1 cellular context compared by ENCODE assay signal in the genomic region with DNA sequence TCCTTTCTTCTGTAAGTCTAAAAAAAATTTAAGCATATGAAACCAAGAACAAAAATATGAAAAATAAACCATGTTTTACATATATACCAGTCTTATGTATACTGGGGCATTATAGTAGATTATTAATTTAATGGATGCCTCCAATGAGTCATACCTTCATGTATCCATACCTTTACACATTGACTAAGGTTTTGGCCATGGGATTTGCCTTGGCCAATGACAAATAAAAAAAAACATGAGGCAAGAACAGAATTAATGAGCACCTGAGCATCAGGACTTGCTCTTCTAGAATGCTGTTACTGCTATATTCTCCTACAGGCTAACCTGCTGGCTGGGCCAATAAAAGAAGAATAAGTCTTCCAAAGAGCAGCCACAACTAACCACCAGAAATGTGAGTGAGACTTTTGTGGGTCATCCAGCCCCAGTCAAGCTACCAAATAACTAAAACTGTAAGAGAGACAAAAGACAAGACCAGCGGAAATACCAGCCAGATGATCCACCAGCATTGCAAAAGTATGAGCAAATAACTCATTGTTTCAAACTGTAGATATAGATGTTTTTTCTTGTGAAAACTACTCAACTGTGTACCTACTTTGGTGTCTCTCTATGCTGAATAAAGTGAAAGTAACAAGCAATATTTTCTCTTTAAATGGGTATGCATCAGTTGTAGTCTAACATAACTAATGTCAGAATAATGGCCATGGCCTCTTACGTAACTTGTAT.
TF ChIP-seq lines count a peak whose summit lies in the region.

No MANE protein-coding gene starts in this region.

TF ChIP-seq in GM23338, 12 proteins besides CTCF, POLR2A, EP300 and RAD21 (continued from another document):
- TF ChIP-seq, protein P1, sequence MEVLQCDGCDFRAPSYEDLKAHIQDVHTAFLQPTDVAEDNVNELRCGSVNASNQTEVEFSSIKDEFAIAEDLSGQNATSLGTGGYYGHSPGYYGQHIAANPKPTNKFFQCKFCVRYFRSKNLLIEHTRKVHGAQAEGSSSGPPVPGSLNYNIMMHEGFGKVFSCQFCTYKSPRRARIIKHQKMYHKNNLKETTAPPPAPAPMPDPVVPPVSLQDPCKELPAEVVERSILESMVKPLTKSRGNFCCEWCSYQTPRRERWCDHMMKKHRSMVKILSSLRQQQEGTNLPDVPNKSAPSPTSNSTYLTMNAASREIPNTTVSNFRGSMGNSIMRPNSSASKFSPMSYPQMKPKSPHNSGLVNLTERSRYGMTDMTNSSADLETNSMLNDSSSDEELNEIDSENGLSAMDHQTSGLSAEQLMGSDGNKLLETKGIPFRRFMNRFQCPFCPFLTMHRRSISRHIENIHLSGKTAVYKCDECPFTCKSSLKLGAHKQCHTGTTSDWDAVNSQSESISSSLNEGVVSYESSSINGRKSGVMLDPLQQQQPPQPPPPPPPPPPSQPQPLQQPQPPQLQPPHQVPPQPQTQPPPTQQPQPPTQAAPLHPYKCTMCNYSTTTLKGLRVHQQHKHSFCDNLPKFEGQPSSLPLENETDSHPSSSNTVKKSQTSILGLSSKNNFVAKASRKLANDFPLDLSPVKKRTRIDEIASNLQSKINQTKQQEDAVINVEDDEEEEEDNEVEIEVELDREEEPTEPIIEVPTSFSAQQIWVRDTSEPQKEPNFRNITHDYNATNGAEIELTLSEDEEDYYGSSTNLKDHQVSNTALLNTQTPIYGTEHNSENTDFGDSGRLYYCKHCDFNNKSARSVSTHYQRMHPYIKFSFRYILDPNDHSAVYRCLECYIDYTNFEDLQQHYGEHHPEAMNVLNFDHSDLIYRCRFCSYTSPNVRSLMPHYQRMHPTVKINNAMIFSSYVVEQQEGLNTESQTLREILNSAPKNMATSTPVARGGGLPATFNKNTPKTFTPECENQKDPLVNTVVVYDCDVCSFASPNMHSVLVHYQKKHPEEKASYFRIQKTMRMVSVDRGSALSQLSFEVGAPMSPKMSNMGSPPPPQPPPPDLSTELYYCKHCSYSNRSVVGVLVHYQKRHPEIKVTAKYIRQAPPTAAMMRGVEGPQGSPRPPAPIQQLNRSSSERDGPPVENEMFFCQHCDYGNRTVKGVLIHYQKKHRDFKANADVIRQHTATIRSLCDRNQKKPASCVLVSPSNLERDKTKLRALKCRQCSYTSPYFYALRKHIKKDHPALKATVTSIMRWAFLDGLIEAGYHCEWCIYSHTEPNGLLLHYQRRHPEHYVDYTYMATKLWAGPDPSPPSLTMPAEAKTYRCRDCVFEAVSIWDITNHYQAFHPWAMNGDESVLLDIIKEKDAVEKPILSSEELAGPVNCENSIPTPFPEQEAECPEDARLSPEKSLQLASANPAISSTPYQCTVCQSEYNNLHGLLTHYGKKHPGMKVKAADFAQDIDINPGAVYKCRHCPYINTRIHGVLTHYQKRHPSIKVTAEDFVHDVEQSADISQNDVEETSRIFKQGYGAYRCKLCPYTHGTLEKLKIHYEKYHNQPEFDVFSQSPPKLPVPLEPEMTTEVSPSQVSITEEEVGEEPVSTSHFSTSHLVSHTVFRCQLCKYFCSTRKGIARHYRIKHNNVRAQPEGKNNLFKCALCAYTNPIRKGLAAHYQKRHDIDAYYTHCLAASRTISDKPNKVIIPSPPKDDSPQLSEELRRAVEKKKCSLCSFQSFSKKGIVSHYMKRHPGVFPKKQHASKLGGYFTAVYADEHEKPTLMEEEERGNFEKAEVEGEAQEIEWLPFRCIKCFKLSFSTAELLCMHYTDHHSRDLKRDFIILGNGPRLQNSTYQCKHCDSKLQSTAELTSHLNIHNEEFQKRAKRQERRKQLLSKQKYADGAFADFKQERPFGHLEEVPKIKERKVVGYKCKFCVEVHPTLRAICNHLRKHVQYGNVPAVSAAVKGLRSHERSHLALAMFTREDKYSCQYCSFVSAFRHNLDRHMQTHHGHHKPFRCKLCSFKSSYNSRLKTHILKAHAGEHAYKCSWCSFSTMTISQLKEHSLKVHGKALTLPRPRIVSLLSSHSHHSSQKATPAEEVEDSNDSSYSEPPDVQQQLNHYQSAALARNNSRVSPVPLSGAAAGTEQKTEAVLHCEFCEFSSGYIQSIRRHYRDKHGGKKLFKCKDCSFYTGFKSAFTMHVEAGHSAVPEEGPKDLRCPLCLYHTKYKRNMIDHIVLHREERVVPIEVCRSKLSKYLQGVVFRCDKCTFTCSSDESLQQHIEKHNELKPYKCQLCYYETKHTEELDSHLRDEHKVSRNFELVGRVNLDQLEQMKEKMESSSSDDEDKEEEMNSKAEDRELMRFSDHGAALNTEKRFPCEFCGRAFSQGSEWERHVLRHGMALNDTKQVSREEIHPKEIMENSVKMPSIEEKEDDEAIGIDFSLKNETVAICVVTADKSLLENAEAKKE (CRISPR knock-in tag; IDR thresholded peaks at IDR 0.05), result no peak
- TF ChIP-seq JUNB (IDR thresholded peaks at IDR 0.05; ENCODE audit: unreplicated experiment) (no peak), ZNF331 (CRISPR knock-in tag; IDR thresholded peaks at IDR 0.05; ENCODE audit: low read depth) (no peak), EZH2phosphoT487 (IDR thresholded peaks at IDR 0.05; ENCODE audit: unreplicated experiment) (no peak), POLR2AphosphoS5 (IDR thresholded peaks at IDR 0.05; ENCODE audit: low read depth) (no peak), EZH2 (IDR thresholded peaks at IDR 0.05; ENCODE audit: low read depth, unreplicated experiment) (no peak), CREB1 (CRISPR knock-in tag; IDR thresholded peaks at IDR 0.05; ENCODE audit: low read depth) (no peak), ZNF114 (CRISPR knock-in tag; IDR thresholded peaks at IDR 0.05) (no peak), STAT1 (IDR thresholded peaks at IDR 0.05; ENCODE audit: unreplicated experiment) (no peak), NANOG (IDR thresholded peaks at IDR 0.05; ENCODE audit: borderline replicate concordance) (no peak)
- TF ChIP-seq, protein P2, sequence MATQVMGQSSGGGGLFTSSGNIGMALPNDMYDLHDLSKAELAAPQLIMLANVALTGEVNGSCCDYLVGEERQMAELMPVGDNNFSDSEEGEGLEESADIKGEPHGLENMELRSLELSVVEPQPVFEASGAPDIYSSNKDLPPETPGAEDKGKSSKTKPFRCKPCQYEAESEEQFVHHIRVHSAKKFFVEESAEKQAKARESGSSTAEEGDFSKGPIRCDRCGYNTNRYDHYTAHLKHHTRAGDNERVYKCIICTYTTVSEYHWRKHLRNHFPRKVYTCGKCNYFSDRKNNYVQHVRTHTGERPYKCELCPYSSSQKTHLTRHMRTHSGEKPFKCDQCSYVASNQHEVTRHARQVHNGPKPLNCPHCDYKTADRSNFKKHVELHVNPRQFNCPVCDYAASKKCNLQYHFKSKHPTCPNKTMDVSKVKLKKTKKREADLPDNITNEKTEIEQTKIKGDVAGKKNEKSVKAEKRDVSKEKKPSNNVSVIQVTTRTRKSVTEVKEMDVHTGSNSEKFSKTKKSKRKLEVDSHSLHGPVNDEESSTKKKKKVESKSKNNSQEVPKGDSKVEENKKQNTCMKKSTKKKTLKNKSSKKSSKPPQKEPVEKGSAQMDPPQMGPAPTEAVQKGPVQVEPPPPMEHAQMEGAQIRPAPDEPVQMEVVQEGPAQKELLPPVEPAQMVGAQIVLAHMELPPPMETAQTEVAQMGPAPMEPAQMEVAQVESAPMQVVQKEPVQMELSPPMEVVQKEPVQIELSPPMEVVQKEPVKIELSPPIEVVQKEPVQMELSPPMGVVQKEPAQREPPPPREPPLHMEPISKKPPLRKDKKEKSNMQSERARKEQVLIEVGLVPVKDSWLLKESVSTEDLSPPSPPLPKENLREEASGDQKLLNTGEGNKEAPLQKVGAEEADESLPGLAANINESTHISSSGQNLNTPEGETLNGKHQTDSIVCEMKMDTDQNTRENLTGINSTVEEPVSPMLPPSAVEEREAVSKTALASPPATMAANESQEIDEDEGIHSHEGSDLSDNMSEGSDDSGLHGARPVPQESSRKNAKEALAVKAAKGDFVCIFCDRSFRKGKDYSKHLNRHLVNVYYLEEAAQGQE (IDR thresholded peaks at IDR 0.05; ENCODE audit: unreplicated experiment), result no peak
TF ChIP-seq in GM23338: peak in this region for 0.
